Comparison of ENCODE assay signal across 1 cellular context in genomic region chr13:53052675-53053074, GRCh38.
TF ChIP-seq lines count a peak whose summit lies in the region.

No MANE protein-coding gene starts in this region.

TF ChIP-seq in endothelial cell of umbilical vein, 7 proteins besides CTCF, POLR2A, EP300 and RAD21:
- TF ChIP-seq, protein P1, sequence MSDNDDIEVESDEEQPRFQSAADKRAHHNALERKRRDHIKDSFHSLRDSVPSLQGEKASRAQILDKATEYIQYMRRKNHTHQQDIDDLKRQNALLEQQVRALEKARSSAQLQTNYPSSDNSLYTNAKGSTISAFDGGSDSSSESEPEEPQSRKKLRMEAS (IDR thresholded peaks at IDR 0.05; ENCODE audit: insufficient read depth, insufficient read length), result no peak
- TF ChIP-seq GATA2 (IDR thresholded peaks at IDR 0.05; ENCODE audit: insufficient read depth, insufficient read length, low read depth, low read length) (no peak), MYC (IDR thresholded peaks at IDR 0.05; ENCODE audit: low read depth, low read length) (no peak), POLR2AphosphoS5 (IDR thresholded peaks at IDR 0.05; ENCODE audit: insufficient read depth, low read depth, low read length) (no peak), JUN (IDR thresholded peaks at IDR 0.05; ENCODE audit: borderline replicate concordance, insufficient read depth, insufficient read length, low read depth) (no peak), EZH2 (IDR thresholded peaks at IDR 0.05; ENCODE audit: borderline replicate concordance, low read depth, low read length, severe bottlenecking) (no peak), FOS (IDR thresholded peaks at IDR 0.05; ENCODE audit: borderline replicate concordance, insufficient read depth, low read length) (no peak)
